Comparison of ENCODE assay signal across 1 cellular context in genomic region chr4:52716364-52717151, GRCh38.
TF ChIP-seq lines count a peak whose summit lies in the region.

No MANE protein-coding gene starts in this region.

TF ChIP-seq in GM12878, 131 proteins besides CTCF, POLR2A, EP300 and RAD21 (continued from another document):
- TF ChIP-seq, protein P1, sequence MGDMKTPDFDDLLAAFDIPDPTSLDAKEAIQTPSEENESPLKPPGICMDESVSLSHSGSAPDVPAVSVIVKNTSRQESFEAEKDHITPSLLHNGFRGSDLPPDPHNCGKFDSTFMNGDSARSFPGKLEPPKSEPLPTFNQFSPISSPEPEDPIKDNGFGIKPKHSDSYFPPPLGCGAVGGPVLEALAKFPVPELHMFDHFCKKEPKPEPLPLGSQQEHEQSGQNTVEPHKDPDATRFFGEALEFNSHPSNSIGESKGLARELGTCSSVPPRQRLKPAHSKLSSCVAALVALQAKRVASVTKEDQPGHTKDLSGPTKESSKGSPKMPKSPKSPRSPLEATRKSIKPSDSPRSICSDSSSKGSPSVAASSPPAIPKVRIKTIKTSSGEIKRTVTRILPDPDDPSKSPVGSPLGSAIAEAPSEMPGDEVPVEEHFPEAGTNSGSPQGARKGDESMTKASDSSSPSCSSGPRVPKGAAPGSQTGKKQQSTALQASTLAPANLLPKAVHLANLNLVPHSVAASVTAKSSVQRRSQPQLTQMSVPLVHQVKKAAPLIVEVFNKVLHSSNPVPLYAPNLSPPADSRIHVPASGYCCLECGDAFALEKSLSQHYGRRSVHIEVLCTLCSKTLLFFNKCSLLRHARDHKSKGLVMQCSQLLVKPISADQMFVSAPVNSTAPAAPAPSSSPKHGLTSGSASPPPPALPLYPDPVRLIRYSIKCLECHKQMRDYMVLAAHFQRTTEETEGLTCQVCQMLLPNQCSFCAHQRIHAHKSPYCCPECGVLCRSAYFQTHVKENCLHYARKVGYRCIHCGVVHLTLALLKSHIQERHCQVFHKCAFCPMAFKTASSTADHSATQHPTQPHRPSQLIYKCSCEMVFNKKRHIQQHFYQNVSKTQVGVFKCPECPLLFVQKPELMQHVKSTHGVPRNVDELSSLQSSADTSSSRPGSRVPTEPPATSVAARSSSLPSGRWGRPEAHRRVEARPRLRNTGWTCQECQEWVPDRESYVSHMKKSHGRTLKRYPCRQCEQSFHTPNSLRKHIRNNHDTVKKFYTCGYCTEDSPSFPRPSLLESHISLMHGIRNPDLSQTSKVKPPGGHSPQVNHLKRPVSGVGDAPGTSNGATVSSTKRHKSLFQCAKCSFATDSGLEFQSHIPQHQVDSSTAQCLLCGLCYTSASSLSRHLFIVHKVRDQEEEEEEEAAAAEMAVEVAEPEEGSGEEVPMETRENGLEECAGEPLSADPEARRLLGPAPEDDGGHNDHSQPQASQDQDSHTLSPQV (IDR thresholded peaks at IDR 0.05), result no peak
- TF ChIP-seq ZZZ3 (IDR thresholded peaks at IDR 0.05; ENCODE audit: control insufficient read depth, insufficient read length, low read depth) (no peak), PAX5 (IDR thresholded peaks at IDR 0.05; ENCODE audit: borderline replicate concordance, low read depth, low read length) (no peak)
